In genomic region chr1:148966084-148966483, GRCh38 we compare ENCODE assay signal across 8 cellular contexts.
DNase-seq lines count a peak whose midpoint lies in the region; ATAC-seq and TF ChIP-seq lines count a peak whose summit lies in the region.
"Not testable (repeated sequence)": the region's sequence is repeated elsewhere in the genome, so short reads cannot be mapped to it uniquely, and the experiment has no call there.

No MANE protein-coding gene starts in this region.

- not testable (repeated sequence) for H3K27me3 Mint-ChIP-seq in CD8-positive, alpha-beta T cell (ENCODE audit: low read depth); GM23338 (ENCODE audit: insufficient read depth, low read depth, poor library complexity); activated CD4-positive, alpha-beta T cell treated with anti-CD3 and anti-CD28 coated beads for 36 hours; MCF 10A (ENCODE audit: insufficient read depth, unreplicated experiment); naive thymus-derived CD8-positive, alpha-beta T cell; stimulated activated naive B cell treated with anti-CD40 and anti-IgM and Interleukin-4, amounts not matched to agents 10 μg/mL and 1 μg/mL and 100 μg/mL, for 72 hours

- not testable (repeated sequence) for H3K9me3 ChIP-seq in CD8-positive, alpha-beta T cell (ENCODE audit: low read length); heart right ventricle

- peak; percentile 99 for ATAC-seq in CD8-positive, alpha-beta T cell
- ATAC-seq in GM23338: peak; percentile 74
- peak; percentile 54 for ATAC-seq in HG03442 (IDR thresholded peaks at IDR 0.05; ENCODE audit: unreplicated experiment)
- ATAC-seq in activated CD4-positive, alpha-beta T cell treated with anti-CD3 and anti-CD28 coated beads for 36 hours: peak; percentile 79
- ATAC-seq in heart right ventricle: peak in 7 of 8 donors; percentile 47 to 83 (median 71)
- ATAC-seq in naive thymus-derived CD8-positive, alpha-beta T cell: peak; percentile 82 to 87
- ATAC-seq in stimulated activated naive B cell treated with anti-CD40 and anti-IgM and Interleukin-4, amounts not matched to agents 10 μg/mL and 1 μg/mL and 100 μg/mL, for 72 hours (replicated peaks): peak; percentile 79 to 89

- not testable (repeated sequence) for H3F3A ChIP-seq in GM23338 (replicated peaks; ENCODE audit: low read depth)

- H3K4me1 ChIP-seq in CD8-positive, alpha-beta T cell (ENCODE audit: insufficient read depth, low read length); GM23338 (ENCODE audit: insufficient read depth); heart right ventricle: not testable (repeated sequence)

- intact Hi-C loops in CD8-positive, alpha-beta T cell (cut with DNase I, micrococcal nuclease); activated CD4-positive, alpha-beta T cell treated with anti-CD3 and anti-CD28 coated beads for 36 hours (cut with DNase I, micrococcal nuclease); MCF 10A (cut with micrococcal nuclease); heart right ventricle (cut with DNase I): not testable (repeated sequence)

- DNase-seq in CD8-positive, alpha-beta T cell; GM23338 (ENCODE audit: low spot score); activated CD4-positive, alpha-beta T cell treated with anti-CD3 and anti-CD28 coated beads for 36 hours; MCF 10A (ENCODE audit: unreplicated experiment); heart right ventricle: not testable (repeated sequence)
- peak in 3 of 10 donors; percentile 2 to 16 (median 6) for DNase-seq in naive thymus-derived CD8-positive, alpha-beta T cell
- peak; percentile 9 for DNase-seq in stimulated activated naive B cell treated with anti-CD40 and anti-IgM and Interleukin-4, amounts not matched to agents 10 μg/mL and 1 μg/mL and 100 μg/mL, for 72 hours

- not testable (repeated sequence) for TF ChIP-seq CTCF in CD8-positive, alpha-beta T cell (IDR thresholded peaks at IDR 0.05); GM23338 (conservative IDR thresholded peaks at IDR 0.05; ENCODE audit: low read depth in 2 of 2)
- TF ChIP-seq CTCF in MCF 10A (IDR thresholded peaks at IDR 0.05; ENCODE audit: unreplicated experiment) (peak; percentile 21), heart right ventricle (IDR thresholded peaks at IDR 0.05) (peak in 5 of 9 donors; percentile 14 to 25 (median 19))

- not testable (repeated sequence) for H2AFZ ChIP-seq in GM23338

- H3K36me3 ChIP-seq in CD8-positive, alpha-beta T cell (ENCODE audit: insufficient read depth, low read length); GM23338 (ENCODE audit: insufficient read depth): not testable (repeated sequence)
- H3K36me3 ChIP-seq in heart right ventricle: peaks cover 0 to 45% (median 3%) of the 10 kb centered on the region in 9 donors

- not testable (repeated sequence) for H3K4me3 ChIP-seq in CD8-positive, alpha-beta T cell (ENCODE audit: low read depth, low read length); GM23338; heart right ventricle

- not testable (repeated sequence) for BruUV-seq in MCF 10A (replicated peaks; lab: Mats Ljungman, UMichigan)

- H3K9me2 ChIP-seq in GM23338 (ENCODE audit: insufficient read depth): not testable (repeated sequence)

- H3K4me3 Mint-ChIP-seq in CD8-positive, alpha-beta T cell; GM23338; activated CD4-positive, alpha-beta T cell treated with anti-CD3 and anti-CD28 coated beads for 36 hours; MCF 10A (ENCODE audit: unreplicated experiment); naive thymus-derived CD8-positive, alpha-beta T cell; stimulated activated naive B cell treated with anti-CD40 and anti-IgM and Interleukin-4, amounts not matched to agents 10 μg/mL and 1 μg/mL and 100 μg/mL, for 72 hours: not testable (repeated sequence)

- H3K79me2 ChIP-seq in GM23338 (replicated peaks; ENCODE audit: insufficient read depth): not testable (repeated sequence)

- not testable (repeated sequence) for H3K27ac Mint-ChIP-seq in CD8-positive, alpha-beta T cell; GM23338; activated CD4-positive, alpha-beta T cell treated with anti-CD3 and anti-CD28 coated beads for 36 hours; MCF 10A (ENCODE audit: low read depth, unreplicated experiment); naive thymus-derived CD8-positive, alpha-beta T cell; stimulated activated naive B cell treated with anti-CD40 and anti-IgM and Interleukin-4, amounts not matched to agents 10 μg/mL and 1 μg/mL and 100 μg/mL, for 72 hours

- H3K9me3 Mint-ChIP-seq in CD8-positive, alpha-beta T cell; GM23338; activated CD4-positive, alpha-beta T cell treated with anti-CD3 and anti-CD28 coated beads for 36 hours (ENCODE audit: low read depth); MCF 10A (ENCODE audit: unreplicated experiment); naive thymus-derived CD8-positive, alpha-beta T cell; stimulated activated naive B cell treated with anti-CD40 and anti-IgM and Interleukin-4, amounts not matched to agents 10 μg/mL and 1 μg/mL and 100 μg/mL, for 72 hours: not testable (repeated sequence)

- H4K20me1 ChIP-seq in GM23338 (replicated peaks; ENCODE audit: insufficient read depth): not testable (repeated sequence)

- POLR2A ChIA-PET in CD8-positive, alpha-beta T cell (lab: Charles Lee); activated CD4-positive, alpha-beta T cell treated with anti-CD3 and anti-CD28 coated beads for 36 hours (lab: Charles Lee); MCF 10A (lab: Yijun Ruan, JAX); naive thymus-derived CD8-positive, alpha-beta T cell (lab: Charles Lee): not testable (repeated sequence)

- peaks cover 12% of the 10 kb centered on the region for H3K36me3 Mint-ChIP-seq in CD8-positive, alpha-beta T cell
- not testable (repeated sequence) for H3K36me3 Mint-ChIP-seq in GM23338 (ENCODE audit: low read depth); activated CD4-positive, alpha-beta T cell treated with anti-CD3 and anti-CD28 coated beads for 36 hours (ENCODE audit: low read depth); stimulated activated naive B cell treated with anti-CD40 and anti-IgM and Interleukin-4, amounts not matched to agents 10 μg/mL and 1 μg/mL and 100 μg/mL, for 72 hours
- peaks cover 45% of the 10 kb centered on the region for H3K36me3 Mint-ChIP-seq in MCF 10A (ENCODE audit: insufficient read depth, unreplicated experiment)
- H3K36me3 Mint-ChIP-seq in naive thymus-derived CD8-positive, alpha-beta T cell: peaks cover 0 to 24% (median 2%) of the 10 kb centered on the region in 3 donors

- WGBS in heart right ventricle, 2 donors: 8 to 10% methylated on average over 1 of the region's 2 CpGs

- H3K27me3 ChIP-seq in CD8-positive, alpha-beta T cell (ENCODE audit: insufficient read depth, low read length); GM23338 (ENCODE audit: insufficient read depth); heart right ventricle: not testable (repeated sequence)

- CTCF ChIA-PET in CD8-positive, alpha-beta T cell (lab: Charles Lee); activated CD4-positive, alpha-beta T cell treated with anti-CD3 and anti-CD28 coated beads for 36 hours (lab: Charles Lee); MCF 10A (lab: Yijun Ruan, JAX): not testable (repeated sequence)

- H3K4me2 ChIP-seq in GM23338: not testable (repeated sequence)

- not testable (repeated sequence) for H3K4me1 Mint-ChIP-seq in CD8-positive, alpha-beta T cell (ENCODE audit: low read depth); GM23338; activated CD4-positive, alpha-beta T cell treated with anti-CD3 and anti-CD28 coated beads for 36 hours; MCF 10A (ENCODE audit: insufficient read depth, unreplicated experiment); naive thymus-derived CD8-positive, alpha-beta T cell; stimulated activated naive B cell treated with anti-CD40 and anti-IgM and Interleukin-4, amounts not matched to agents 10 μg/mL and 1 μg/mL and 100 μg/mL, for 72 hours

- not testable (repeated sequence) for H3K27ac ChIP-seq in CD8-positive, alpha-beta T cell (ENCODE audit: low read depth, low read length); GM23338 (ENCODE audit: low read depth); heart right ventricle
